In genomic region chr3:134677196-134677986, GRCh38 we compare ENCODE assay signal across 9 cellular contexts. TPM values are rescaled to one million over a fixed set of nuclear protein-coding genes. Genes with fewer than 3 reads are reported as not detected.
DNase-seq lines count a peak whose midpoint lies in the region; ATAC-seq and TF ChIP-seq lines count a peak whose summit lies in the region.
"Had no signal": no experiment of that assay in that cellular context is flagged by ENCODE, and none has a peak within 500 bp of the region (broad histone marks: within the 10 kb centered on the region; RNA-seq: fewer than 3 reads in every experiment).

No MANE protein-coding gene starts in this region.

- H4K20me1 ChIP-seq in OCI-LY1 (ENCODE audit: insufficient read depth, low read length) = no peaks in the 10 kb centered on the region

- H3K4me1 ChIP-seq in OCI-LY1 (ENCODE audit: insufficient read depth, low read length, severe bottlenecking) (no peaks in the 10 kb centered on the region), spleen (no peaks in the 10 kb centered on the region)

- intact Hi-C loops in spleen (cut with DNase I; ENCODE audit: low total_unique reads) = no loop called here

- POLR2A ChIA-PET in T-cell (lab: Charles Lee) = no interaction called here

- H3K27ac ChIP-seq in OCI-LY1 (ENCODE audit: low read depth, low read length, poor library complexity, severe bottlenecking) (no peak overlapping the region), spleen (no peak overlapping the region)

- H3K9me3 Mint-ChIP-seq in T-cell = peaks cover 26 to 39% (median 31%) of the 10 kb centered on the region in 3 donors

- TF ChIP-seq CTCF in OCI-LY1 (IDR thresholded peaks at IDR 0.05; ENCODE audit: low read length) = peak; percentile 88
- peak; percentile 43 for TF ChIP-seq CTCF in fibroblast of the aortic adventitia (IDR thresholded peaks at IDR 0.05; ENCODE audit: insufficient read depth, low read length)
- peak in 6 of 11 experiments; percentile 20 to 51 (median 23) for TF ChIP-seq CTCF in spleen (IDR thresholded peaks at IDR 0.05 in 8 of 11, conservative IDR thresholded peaks at IDR 0.05 in 3 of 11)

- H3K9me2 ChIP-seq in OCI-LY1 (ENCODE audit: low read depth, low read length) = no peaks in the 10 kb centered on the region

- no peaks in the 10 kb centered on the region for H3F3A ChIP-seq in OCI-LY1 (ENCODE audit: insufficient read depth, low read length)

- no peaks in the 10 kb centered on the region for H3K36me3 ChIP-seq in OCI-LY1 (ENCODE audit: insufficient read depth, low read length)
- H3K36me3 ChIP-seq in spleen = no peaks in the 10 kb centered on the region

- H3K79me2 ChIP-seq in OCI-LY1 (ENCODE audit: insufficient read depth, low read length) = no peaks in the 10 kb centered on the region

- no peak for TF ChIP-seq POLR2A in spleen (IDR thresholded peaks at IDR 0.05)

- no peak overlapping the region for H3K4me3 ChIP-seq in OCI-LY1 (ENCODE audit: low read depth, low read length, poor library complexity, severe bottlenecking)
- no peak overlapping the region for H3K4me3 ChIP-seq in fibroblast of the aortic adventitia (ENCODE audit: low read depth, low read length)
- H3K4me3 ChIP-seq in spleen = no peak overlapping the region

- CTCF ChIA-PET in T-cell (lab: Charles Lee) = no interaction called here

- no peak overlapping the region for H3K4me2 ChIP-seq in OCI-LY1 (ENCODE audit: low read length)

- H3K9me3 ChIP-seq in OCI-LY1 (ENCODE audit: low read length) = peaks cover 9% of the 10 kb centered on the region
- H3K9me3 ChIP-seq in spleen = peaks cover 5 to 47% (median 36%) of the 10 kb centered on the region in 8 donors

- H3K36me3 Mint-ChIP-seq in T-cell = no peaks in the 10 kb centered on the region

- H3K27ac Mint-ChIP-seq in T-cell = no peak overlapping the region

- H3K27me3 Mint-ChIP-seq in T-cell = peaks cover 7 to 14% of the 10 kb centered on the region in 2 donors

- peak; percentile 6 for DNase-seq in NK-92 treated with Interleukin-12 subunit alpha and Interleukin-12 subunit beta, amount 100 ng/mL, for 24 hours (lab: John Stamatoyannopoulos, UW)
- DNase-seq in NK-92 (lab: John Stamatoyannopoulos, UW; ENCODE audit: unreplicated experiment) = no peak
- DNase-seq in fibroblast of the aortic adventitia (ENCODE audit: low read depth) = no peak
- DNase-seq in spleen = no peak
- DNase-seq in T-cell = no peak
- no peak for DNase-seq in GDM1 (lab: John Stamatoyannopoulos, UW)

- no peak overlapping the region for H3K4me3 Mint-ChIP-seq in T-cell

- H3K9ac ChIP-seq in OCI-LY1 (ENCODE audit: low read length) = no peak overlapping the region

- no peaks in the 10 kb centered on the region for H3K27me3 ChIP-seq in OCI-LY1 (ENCODE audit: insufficient read depth, low read length)
- H3K27me3 ChIP-seq in spleen (replicated peaks in 1 of 7) = no peaks in the 10 kb centered on the region

- H2AFZ ChIP-seq in OCI-LY1 (ENCODE audit: low read length) = no peak overlapping the region

- ATAC-seq in T-cell (replicated peaks in 1 of 4) (no peak), HG03457 (IDR thresholded peaks at IDR 0.05; ENCODE audit: unreplicated experiment) (no peak)

- 55 to 65% (median 58%) methylated on average over 11 of the region's 11 CpGs for WGBS in spleen, 5 donors

- no peaks in the 10 kb centered on the region for H3K4me1 Mint-ChIP-seq in T-cell

RNA-seq across cellular contexts. Expression of gene KY, which starts 26.6 kb away (rescaled TPM):
- total RNA-seq in fibroblast of the aortic adventitia (ENCODE audit: low replicate concordance) (1.6 and 10.5 TPM in 2 replicates), spleen (under 1 TPM in 1 of 7 donors, not detected in 6; 0.17 TPM), T-cell (not detected)
- polyA plus RNA-seq in spleen = not detected
- total RNA-seq: LHCN-M2 had no signal

Comparison
In these comparisons a context has a peak if more than half of its experiments do, and no peak if none do; other contexts are left out.
1. CTCF ChIP-seq: peak in every context shown above with its lines; median percentile 88 in OCI-LY1; 43 in fibroblast of the aortic adventitia; 23 in spleen.